23 cellular contexts compared by ENCODE assay signal in genomic region chr1:228777211-228777610, GRCh38.
"Had no signal": no experiment of that assay in that cellular context is flagged by ENCODE, and none has a peak within 500 bp of the region (broad histone marks: within the 10 kb centered on the region; RNA-seq: fewer than 3 reads in every experiment).

No MANE protein-coding gene starts in this region.

- H3K36me3 ChIP-seq: colonic mucosa, esophagus muscularis mucosa, esophagus squamous epithelium, gastrocnemius medialis, gastroesophageal sphincter, heart left ventricle, heart right ventricle had no signal

- H3K27me3 ChIP-seq: colonic mucosa, dorsolateral prefrontal cortex, esophagus muscularis mucosa, esophagus squamous epithelium, gastrocnemius medialis, gastroesophageal sphincter had no signal

- H3K27ac ChIP-seq: colonic mucosa, coronary artery, dorsolateral prefrontal cortex, epithelial cell of prostate, esophagus muscularis mucosa, esophagus squamous epithelium, gastrocnemius medialis, gastroesophageal sphincter, heart left ventricle, heart right ventricle had no signal

- DNase-seq: colonic mucosa; cortex of kidney; dermis blood vessel endothelial cell; dorsolateral prefrontal cortex; effector CD4-positive, alpha-beta T cell; effector CD8-positive, alpha-beta T cell; effector memory CD4-positive, alpha-beta T cell; effector memory CD8-positive, alpha-beta T cell; endodermal cell; erythroblast; esophagus squamous epithelium; foreskin fibroblast; foreskin melanocyte; gastrocnemius medialis; glutamatergic neuron; head of caudate nucleus; heart left ventricle; heart right ventricle had no signal

- H3K4me3 ChIP-seq: colonic mucosa, coronary artery, dorsolateral prefrontal cortex, esophagus muscularis mucosa, esophagus squamous epithelium, gastrocnemius medialis, gastroesophageal sphincter, heart left ventricle, heart right ventricle had no signal

- H3K9me3 ChIP-seq: colonic mucosa, esophagus muscularis mucosa, esophagus squamous epithelium, gastrocnemius medialis, gastroesophageal sphincter, heart left ventricle, heart right ventricle had no signal

- H3K4me1 ChIP-seq: colonic mucosa, esophagus squamous epithelium, gastroesophageal sphincter had no signal

- ATAC-seq: effector memory CD8-positive, alpha-beta T cell; esophagus mucosa; gastrocnemius medialis; gastroesophageal sphincter; heart left ventricle; heart right ventricle had no signal
